In the genomic region with DNA sequence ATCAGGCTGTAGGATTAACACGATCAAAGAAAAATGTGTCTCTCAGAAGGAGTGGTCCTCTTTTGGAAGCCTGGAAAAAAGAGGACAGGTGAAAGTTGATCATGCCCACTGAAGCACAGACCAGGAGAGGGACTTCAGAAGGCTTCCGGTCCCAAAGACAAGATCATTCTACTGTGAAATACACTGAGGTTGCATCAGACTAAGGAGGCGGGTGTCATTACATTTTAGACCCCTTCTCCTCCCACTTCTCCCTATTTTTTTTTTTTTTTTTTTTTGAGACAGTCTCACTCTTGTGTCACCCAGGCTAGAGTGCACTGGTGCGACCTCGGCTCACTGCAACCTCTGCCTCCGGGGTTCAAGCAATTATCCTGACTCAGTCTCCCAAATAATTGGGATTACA, we compare ENCODE assay signal across 1 cellular context.
TF ChIP-seq lines count a peak whose summit lies in the region.

No MANE protein-coding gene starts in this region.

TF ChIP-seq in GM23338, 12 proteins besides CTCF, POLR2A, EP300 and RAD21 (continued from another document):
- TF ChIP-seq CREB1 (CRISPR knock-in tag; IDR thresholded peaks at IDR 0.05; ENCODE audit: low read depth), result no peak
- TF ChIP-seq ZNF331 (CRISPR knock-in tag; IDR thresholded peaks at IDR 0.05; ENCODE audit: low read depth), result no peak
